ENCODE assay signal across 8 cellular contexts in genomic region chr3:52280046-52280445, GRCh38. TPM values are rescaled to one million over a fixed set of nuclear protein-coding genes. Genes with fewer than 3 reads are reported as not detected.
DNase-seq lines count a peak whose midpoint lies in the region; ATAC-seq and TF ChIP-seq lines count a peak whose summit lies in the region.

No MANE protein-coding gene starts in this region.

- CTCF ChIA-PET in activated naive CD4-positive, alpha-beta T cell treated with anti-CD3 and anti-CD28 coated beads, Interleukin-2, amount 10 ng/mL, durations not matched to agents 7 days and 5 days (lab: Charles Lee), result interaction anchor here (1.0 to 10.1 kb wide), 9 partner anchors 9 to 60 kb away, joined by 3 to 106 read pairs (median 7); partner anchors contain the start of genes PPM1M and TWF2

- peak overlapping the region; percentile 94 for H3K4me3 Mint-ChIP-seq in activated naive CD4-positive, alpha-beta T cell treated with anti-CD3 and anti-CD28 coated beads, Interleukin-2, amount 10 ng/mL, durations not matched to agents 7 days and 5 days
- peak overlapping the region; percentile 98 for H3K4me3 Mint-ChIP-seq in type B pancreatic cell

- TF ChIP-seq RAD21 in liver (IDR thresholded peaks at IDR 0.05), result no peak

- 64% methylated on average over 6 of the region's 6 CpGs for WGBS in liver

- ATAC-seq in HG02970 (IDR thresholded peaks at IDR 0.05; ENCODE audit: low FRiP score, unreplicated experiment), result no peak

- H3K27ac ChIP-seq in liver (ENCODE audit: low read depth in 1 of 2, low read length in 2 of 2) (peak overlapping the region; percentile 0 to 99), WERI-Rb-1 (no peak overlapping the region)

- H3K27me3 ChIP-seq in adipocyte (replicated peaks; ENCODE audit: control insufficient read depth, insufficient read depth, low read length) (no peaks in the 10 kb centered on the region), liver (ENCODE audit: control insufficient read depth in 4 of 4, insufficient read depth in 4 of 4, low read length in 3 of 4) (no peaks in the 10 kb centered on the region), WERI-Rb-1 (ENCODE audit: insufficient read depth, low read depth, severe bottlenecking) (no peaks in the 10 kb centered on the region)

- DNase-seq in activated naive CD4-positive, alpha-beta T cell treated with anti-CD3 and anti-CD28 coated beads, Interleukin-2, amount 10 ng/mL, durations not matched to agents 7 days and 5 days, result no peak
- no peak for DNase-seq in activated naive CD4-positive, alpha-beta T cell treated with Interleukin-2 at 50 U/mL for 16 hours
- peak; percentile 78 for DNase-seq in adipocyte (ENCODE audit: low read depth)
- DNase-seq in type B pancreatic cell (ENCODE audit: extremely low spot score, unreplicated experiment), result no peak
- no peak for DNase-seq in WERI-Rb-1
- no peak for DNase-seq in Ammon's horn (ENCODE audit: low spot score)

- H3K4me1 ChIP-seq in adipocyte (ENCODE audit: control insufficient read depth, insufficient read depth, low read length) (peaks cover 59% of the 10 kb centered on the region), liver (ENCODE audit: control insufficient read depth in 4 of 4, insufficient read depth in 4 of 4, low read length in 3 of 4) (peaks cover 6 to 54% (median 44%) of the 10 kb centered on the region in 4 donors)

- no peaks in the 10 kb centered on the region for H3K9me3 Mint-ChIP-seq in activated naive CD4-positive, alpha-beta T cell treated with anti-CD3 and anti-CD28 coated beads, Interleukin-2, amount 10 ng/mL, durations not matched to agents 7 days and 5 days
- no peaks in the 10 kb centered on the region for H3K9me3 Mint-ChIP-seq in type B pancreatic cell

- TF ChIP-seq CTCF in liver (IDR thresholded peaks at IDR 0.05; ENCODE audit: low read depth, low read length, missing input control), result no peak
- no peak for TF ChIP-seq CTCF in type B pancreatic cell (conservative IDR thresholded peaks at IDR 0.05)
- no peak for TF ChIP-seq CTCF in WERI-Rb-1 (IDR thresholded peaks at IDR 0.05; ENCODE audit: low read depth, low read length)

- peak overlapping the region; percentile 98 for H3K27ac Mint-ChIP-seq in activated naive CD4-positive, alpha-beta T cell treated with anti-CD3 and anti-CD28 coated beads, Interleukin-2, amount 10 ng/mL, durations not matched to agents 7 days and 5 days
- H3K27ac Mint-ChIP-seq in type B pancreatic cell, result peak overlapping the region; percentile 98

- H3K36me3 ChIP-seq in adipocyte (ENCODE audit: control insufficient read depth, insufficient read depth, low read length, severe bottlenecking) (no peaks in the 10 kb centered on the region), liver (ENCODE audit: control insufficient read depth in 4 of 4, insufficient read depth in 3 of 4, low read depth in 1 of 4, low read length in 3 of 4) (peaks cover 0 to 1% (median 0%) of the 10 kb centered on the region in 4 donors), WERI-Rb-1 (peaks cover 6% of the 10 kb centered on the region)

- no peaks in the 10 kb centered on the region for H3K27me3 Mint-ChIP-seq in activated naive CD4-positive, alpha-beta T cell treated with anti-CD3 and anti-CD28 coated beads, Interleukin-2, amount 10 ng/mL, durations not matched to agents 7 days and 5 days
- H3K27me3 Mint-ChIP-seq in type B pancreatic cell, result no peaks in the 10 kb centered on the region

- peaks cover 40% of the 10 kb centered on the region for H3K36me3 Mint-ChIP-seq in activated naive CD4-positive, alpha-beta T cell treated with anti-CD3 and anti-CD28 coated beads, Interleukin-2, amount 10 ng/mL, durations not matched to agents 7 days and 5 days
- H3K36me3 Mint-ChIP-seq in type B pancreatic cell, result peaks cover 13% of the 10 kb centered on the region

- H3K9ac ChIP-seq in adipocyte (ENCODE audit: low read length) (peak overlapping the region; percentile 100), liver (ENCODE audit: low read depth in 1 of 2, low read length in 2 of 2) (no peak overlapping the region)

- peak overlapping the region; percentile 98 for H3K4me3 ChIP-seq in adipocyte (ENCODE audit: low read length)
- no peak overlapping the region for H3K4me3 ChIP-seq in liver (ENCODE audit: low read depth in 1 of 3, low read length in 3 of 3)
- H3K4me3 ChIP-seq in WERI-Rb-1 (ENCODE audit: low read depth, low read length), result no peak overlapping the region

- H3K4me1 Mint-ChIP-seq in activated naive CD4-positive, alpha-beta T cell treated with anti-CD3 and anti-CD28 coated beads, Interleukin-2, amount 10 ng/mL, durations not matched to agents 7 days and 5 days, result peaks cover 56% of the 10 kb centered on the region
- H3K4me1 Mint-ChIP-seq in type B pancreatic cell (ENCODE audit: unreplicated experiment), result peaks cover 24% of the 10 kb centered on the region

- H3K9me3 ChIP-seq in adipocyte (ENCODE audit: control insufficient read depth, low read length) (no peaks in the 10 kb centered on the region), liver (ENCODE audit: control insufficient read depth in 4 of 4, low read length in 3 of 4) (no peaks in the 10 kb centered on the region), WERI-Rb-1 (ENCODE audit: severe bottlenecking) (no peaks in the 10 kb centered on the region)

TF ChIP-seq in liver, 16 proteins besides CTCF, POLR2A, EP300 and RAD21:
- TF ChIP-seq NR2F2 (IDR thresholded peaks at IDR 0.05) (no peak), YY1 (IDR thresholded peaks at IDR 0.05) (no peak), MAX (IDR thresholded peaks at IDR 0.05) (no peak)
TF ChIP-seq in liver: peak in this region for 0.

RNA-seq across cellular contexts. Expression of gene WDR82, which starts 1.6 kb away (rescaled TPM):
- total RNA-seq in liver (10 to 100 TPM; 31.7 to 44.3 TPM), type B pancreatic cell (ENCODE audit: low replicate concordance) (74.2 and 96.8 TPM in 2 replicates)
- polyA plus RNA-seq in liver, result 10 to 100 TPM in 1 of 2 donors, 1 to 10 TPM in 1; 4.3 to 19.4 TPM

RNA-seq across cellular contexts. Expression of gene GLYCTK, which starts 7.6 kb away (rescaled TPM):
- total RNA-seq in liver (100 to 1,000 TPM in 1 of 2 donors, 10 to 100 TPM in 1; 67.8 to 224 TPM), type B pancreatic cell (ENCODE audit: low replicate concordance) (29.7 and 50.5 TPM in 2 replicates)
- 100 to 1,000 TPM; 176 to 180 TPM for polyA plus RNA-seq in liver

RNA-seq across cellular contexts. Expression of gene PPM1M, which starts 34.5 kb away (rescaled TPM):
- 1 to 10 TPM; 5.5 TPM for total RNA-seq in liver
- 1 to 10 TPM; 2.8 to 3.8 TPM for polyA plus RNA-seq in liver
- total RNA-seq in type B pancreatic cell (ENCODE audit: low replicate concordance), result 5.2 and 8.0 TPM in 2 replicates

RNA-seq across cellular contexts. Expression of gene DNAH1, which starts 36.1 kb away (rescaled TPM):
- total RNA-seq in liver (1 to 10 TPM; 1.5 to 6.0 TPM), type B pancreatic cell (ENCODE audit: low replicate concordance) (2.6 and 7.3 TPM in 2 replicates)
- 1 to 10 TPM; 1.7 to 3.3 TPM for polyA plus RNA-seq in liver

RNA-seq across cellular contexts. Expression of gene TWF2, which starts 41.1 kb away (rescaled TPM):
- total RNA-seq in liver (10 to 100 TPM; 12.7 to 26.3 TPM), type B pancreatic cell (ENCODE audit: low replicate concordance) (33.7 and 39.3 TPM in 2 replicates)
- 10 to 100 TPM; 12.0 to 22.6 TPM for polyA plus RNA-seq in liver
